In genomic region chr1:45518366-45518765, GRCh38 we compare ENCODE assay signal across 5 cellular contexts. TPM values are rescaled to one million over a fixed set of nuclear protein-coding genes. Genes with fewer than 3 reads are reported as not detected.
DNase-seq lines count a peak whose midpoint lies in the region; ATAC-seq and TF ChIP-seq lines count a peak whose summit lies in the region.
"Not testable (repeated sequence)": the region's sequence is repeated elsewhere in the genome, so short reads cannot be mapped to it uniquely, and the experiment has no call there.

No MANE protein-coding gene starts in this region.

- TF ChIP-seq CTCF in DOHH2 (IDR thresholded peaks at IDR 0.05; ENCODE audit: low read depth, low read length, poor library complexity, severe bottlenecking); OCI-LY7 (conservative IDR thresholded peaks at IDR 0.05; ENCODE audit: low read length); activated CD8-positive, alpha-beta T cell treated with anti-CD3 and anti-CD28 coated beads for 36 hours (IDR thresholded peaks at IDR 0.05): not testable (repeated sequence)

- H2AFZ ChIP-seq in OCI-LY7 (ENCODE audit: low read length), result not testable (repeated sequence)

- not testable (repeated sequence) for BruUV-seq in OCI-LY7 (replicated peaks; lab: Mats Ljungman, UMichigan)

- H3K36me3 ChIP-seq in DOHH2 (ENCODE audit: control insufficient read depth, low read length) (peaks cover 72% of the 10 kb centered on the region), OCI-LY7 (ENCODE audit: insufficient read depth, low read length) (peaks cover 81% of the 10 kb centered on the region)

- not testable (repeated sequence) for H4K20me1 ChIP-seq in DOHH2 (ENCODE audit: control insufficient read depth, insufficient read depth, low read depth, low read length)
- peaks cover 36% of the 10 kb centered on the region for H4K20me1 ChIP-seq in OCI-LY7 (ENCODE audit: insufficient read depth, low read length)

- not testable (repeated sequence) for H3K9me2 ChIP-seq in DOHH2 (replicated peaks; ENCODE audit: control insufficient read depth, low read length); OCI-LY7 (ENCODE audit: insufficient read depth, low read length)

- ATAC-seq in activated CD8-positive, alpha-beta T cell treated with anti-CD3 and anti-CD28 coated beads for 36 hours; natural killer cell treated with Interleukin-12 subunit alpha and Interleukin-12 subunit beta and Interleukin-15 and Interleukin-18, amount 100 ng/mL, for 72 hours: not testable (repeated sequence)

- not testable (repeated sequence) for H3K9me3 Mint-ChIP-seq in activated CD8-positive, alpha-beta T cell treated with anti-CD3 and anti-CD28 coated beads for 36 hours; natural killer cell treated with Interleukin-12 subunit alpha and Interleukin-12 subunit beta and Interleukin-15 and Interleukin-18, amount 100 ng/mL, for 72 hours

- H3K27ac Mint-ChIP-seq in activated CD8-positive, alpha-beta T cell treated with anti-CD3 and anti-CD28 coated beads for 36 hours; natural killer cell treated with Interleukin-12 subunit alpha and Interleukin-12 subunit beta and Interleukin-15 and Interleukin-18, amount 100 ng/mL, for 72 hours: not testable (repeated sequence)

- H3K27ac ChIP-seq in DOHH2 (ENCODE audit: low read depth, low read length), result peak overlapping the region; percentile 51
- peak overlapping the region; percentile 90 for H3K27ac ChIP-seq in OCI-LY7 (ENCODE audit: low read depth, low read length, poor library complexity, severe bottlenecking)
- peak overlapping the region; percentile 70 for H3K27ac ChIP-seq in caudate nucleus (ENCODE audit: low read depth, low read length)

- CTCF ChIA-PET in OCI-LY7 (lab: Charles Lee; ENCODE audit: unreplicated experiment), result not testable (repeated sequence)
- CTCF ChIA-PET in activated CD8-positive, alpha-beta T cell treated with anti-CD3 and anti-CD28 coated beads for 36 hours (lab: Charles Lee), result interaction anchor here (1.0 to 8.3 kb wide), 2 partner anchors 10 to 50 kb away, joined by 3 to 68 read pairs; no protein-coding TSS in a partner anchor

- peaks cover 34% of the 10 kb centered on the region for H3K4me1 ChIP-seq in DOHH2 (ENCODE audit: control insufficient read depth, low read length)
- peaks cover 45% of the 10 kb centered on the region for H3K4me1 ChIP-seq in OCI-LY7 (ENCODE audit: insufficient read depth, low read length, poor library complexity, severe bottlenecking)

- peaks cover 47% of the 10 kb centered on the region for H3K4me1 Mint-ChIP-seq in activated CD8-positive, alpha-beta T cell treated with anti-CD3 and anti-CD28 coated beads for 36 hours (ENCODE audit: low read depth)
- H3K4me1 Mint-ChIP-seq in natural killer cell treated with Interleukin-12 subunit alpha and Interleukin-12 subunit beta and Interleukin-15 and Interleukin-18, amount 100 ng/mL, for 72 hours (ENCODE audit: low read depth in 2 of 2), result peaks cover 31 to 32% of the 10 kb centered on the region in 2 donors

- intact Hi-C loops in OCI-LY7 (cut with micrococcal nuclease; ENCODE audit: unreplicated experiment), result loop anchor here (10.0 kb wide), 1 partner anchor 336 kb away; no protein-coding TSS in a partner anchor
- intact Hi-C loops in activated CD8-positive, alpha-beta T cell treated with anti-CD3 and anti-CD28 coated beads for 36 hours (cut with micrococcal nuclease), result loop anchor here (5.0 kb wide), 1 partner anchor 34 kb away; the partner anchor contains the start of gene AKR1A1

- H3K4me3 Mint-ChIP-seq in activated CD8-positive, alpha-beta T cell treated with anti-CD3 and anti-CD28 coated beads for 36 hours, result peak overlapping the region; percentile 97
- peak overlapping the region; percentile 40 for H3K4me3 Mint-ChIP-seq in natural killer cell treated with Interleukin-12 subunit alpha and Interleukin-12 subunit beta and Interleukin-15 and Interleukin-18, amount 100 ng/mL, for 72 hours

- H3K4me2 ChIP-seq in DOHH2 (ENCODE audit: low read length) (peak overlapping the region; percentile 86), OCI-LY7 (ENCODE audit: low read length) (peak overlapping the region; percentile 85)

- peak overlapping the region; percentile 97 for H3K4me3 ChIP-seq in DOHH2 (ENCODE audit: low read length)
- H3K4me3 ChIP-seq in OCI-LY7 (ENCODE audit: low read depth, low read length, poor library complexity, severe bottlenecking), result peak overlapping the region; percentile 99

- not testable (repeated sequence) for H3K27me3 ChIP-seq in DOHH2 (ENCODE audit: control insufficient read depth, low read length)

- H3K27me3 Mint-ChIP-seq in activated CD8-positive, alpha-beta T cell treated with anti-CD3 and anti-CD28 coated beads for 36 hours; natural killer cell treated with Interleukin-12 subunit alpha and Interleukin-12 subunit beta and Interleukin-15 and Interleukin-18, amount 100 ng/mL, for 72 hours: not testable (repeated sequence)

- POLR2A ChIA-PET in OCI-LY7 (lab: Charles Lee), result interaction anchor here (0.7 to 4.3 kb wide), 15 partner anchors 13 to 178 kb away, joined by 3 to 41 read pairs (median 5); partner anchors contain the start of genes CCDC163, MMACHC, MUTYH and TOE1
- POLR2A ChIA-PET in activated CD8-positive, alpha-beta T cell treated with anti-CD3 and anti-CD28 coated beads for 36 hours (lab: Charles Lee), result interaction anchor here (0.6 to 4.1 kb wide), 13 partner anchors 8 to 66 kb away, joined by 3 to 21 read pairs (median 3); partner anchors contain the start of genes AKR1A1 and NASP

- peaks cover 55% of the 10 kb centered on the region for H3K36me3 Mint-ChIP-seq in activated CD8-positive, alpha-beta T cell treated with anti-CD3 and anti-CD28 coated beads for 36 hours (ENCODE audit: low read depth)
- peaks cover 23% of the 10 kb centered on the region for H3K36me3 Mint-ChIP-seq in natural killer cell treated with Interleukin-12 subunit alpha and Interleukin-12 subunit beta and Interleukin-15 and Interleukin-18, amount 100 ng/mL, for 72 hours

- not testable (repeated sequence) for DNase-seq in OCI-LY7 (ENCODE audit: low spot score); activated CD8-positive, alpha-beta T cell treated with anti-CD3 and anti-CD28 coated beads for 36 hours; caudate nucleus (lab: John Stamatoyannopoulos, UW); natural killer cell treated with Interleukin-12 subunit alpha and Interleukin-12 subunit beta and Interleukin-15 and Interleukin-18, amount 100 ng/mL, for 72 hours (ENCODE audit: low spot score)

- H3K9me3 ChIP-seq in DOHH2 (ENCODE audit: control insufficient read depth, insufficient read depth, low read length); OCI-LY7 (ENCODE audit: low read length): not testable (repeated sequence)

- H3K79me2 ChIP-seq in DOHH2 (ENCODE audit: control insufficient read depth, low read length) (peaks cover 64% of the 10 kb centered on the region), OCI-LY7 (ENCODE audit: insufficient read depth, low read depth, low read length) (peaks cover 81% of the 10 kb centered on the region)

- not testable (repeated sequence) for H3F3A ChIP-seq in DOHH2 (ENCODE audit: control insufficient read depth, insufficient read depth)

RNA-seq across cellular contexts. Expression of gene PRDX1, which starts 3.3 kb away (rescaled TPM):
- total RNA-seq in OCI-LY7 (2014; rRNA removed; shearing (Covaris generic)), result 725 and 814 TPM in 2 replicates
- 851 and 938 TPM in 2 replicates for total RNA-seq in OCI-LY7 (2022)
- 100 to 1,000 TPM; 547 to 553 TPM for total RNA-seq in activated CD8-positive, alpha-beta T cell treated with anti-CD3 and anti-CD28 coated beads for 36 hours
- total RNA-seq in natural killer cell treated with Interleukin-12 subunit alpha and Interleukin-12 subunit beta and Interleukin-15 and Interleukin-18, amount 100 ng/mL, for 72 hours, result 100 to 1,000 TPM; 246 to 396 TPM

RNA-seq across cellular contexts. Expression of gene MMACHC, which starts 18.3 kb away (rescaled TPM):
- total RNA-seq in OCI-LY7 (2014; rRNA removed; shearing (Covaris generic)), result 7.6 and 8.1 TPM in 2 replicates
- 13.3 and 15.9 TPM in 2 replicates for total RNA-seq in OCI-LY7 (2022)
- total RNA-seq in activated CD8-positive, alpha-beta T cell treated with anti-CD3 and anti-CD28 coated beads for 36 hours, result 1 to 10 TPM; 8.4 to 10.0 TPM
- total RNA-seq in natural killer cell treated with Interleukin-12 subunit alpha and Interleukin-12 subunit beta and Interleukin-15 and Interleukin-18, amount 100 ng/mL, for 72 hours, result 1 to 10 TPM; 3.8 to 5.6 TPM

RNA-seq across cellular contexts. Expression of gene CCDC163, which starts 18.5 kb away (rescaled TPM):
- 2.9 and 7.4 TPM in 2 replicates for total RNA-seq in OCI-LY7 (2014; rRNA removed; shearing (Covaris generic))
- 17.2 and 21.1 TPM in 2 replicates for total RNA-seq in OCI-LY7 (2022)
- total RNA-seq in activated CD8-positive, alpha-beta T cell treated with anti-CD3 and anti-CD28 coated beads for 36 hours, result 1 to 10 TPM; 5.6 to 7.1 TPM
- 1 to 10 TPM; 2.4 to 8.4 TPM for total RNA-seq in natural killer cell treated with Interleukin-12 subunit alpha and Interleukin-12 subunit beta and Interleukin-15 and Interleukin-18, amount 100 ng/mL, for 72 hours

RNA-seq across cellular contexts. Expression of gene TESK2, which starts 27.4 kb away (rescaled TPM):
- total RNA-seq in OCI-LY7 (2014; rRNA removed; shearing (Covaris generic)), result 4.9 and 5.0 TPM in 2 replicates
- 6.6 and 9.2 TPM in 2 replicates for total RNA-seq in OCI-LY7 (2022)
- 1 to 10 TPM; 2.9 to 3.7 TPM for total RNA-seq in activated CD8-positive, alpha-beta T cell treated with anti-CD3 and anti-CD28 coated beads for 36 hours
- 1 to 10 TPM; 2.4 to 4.0 TPM for total RNA-seq in natural killer cell treated with Interleukin-12 subunit alpha and Interleukin-12 subunit beta and Interleukin-15 and Interleukin-18, amount 100 ng/mL, for 72 hours

RNA-seq across cellular contexts. Expression of gene AKR1A1, which starts 32.3 kb away (rescaled TPM):
- total RNA-seq in OCI-LY7 (2014; rRNA removed; shearing (Covaris generic)), result 110 and 142 TPM in 2 replicates
- 141 and 152 TPM in 2 replicates for total RNA-seq in OCI-LY7 (2022)
- 100 to 1,000 TPM; 184 to 186 TPM for total RNA-seq in activated CD8-positive, alpha-beta T cell treated with anti-CD3 and anti-CD28 coated beads for 36 hours
- 100 to 1,000 TPM; 137 to 181 TPM for total RNA-seq in natural killer cell treated with Interleukin-12 subunit alpha and Interleukin-12 subunit beta and Interleukin-15 and Interleukin-18, amount 100 ng/mL, for 72 hours
